7 cellular contexts compared by ENCODE assay signal in genomic region chr13:80533175-80533574, GRCh38.
"Had no signal": no experiment of that assay in that cellular context is flagged by ENCODE, and none has a peak within 500 bp of the region (broad histone marks: within the 10 kb centered on the region; RNA-seq: fewer than 3 reads in every experiment).

No MANE protein-coding gene starts in this region.

- DNase-seq: GDM1, GF-D8 had no signal

- H3K4me3 ChIP-seq: GM12878 had no signal

- ATAC-seq: GM12878 had no signal

- FAIRE-seq: GM12878, GM12891, GM12892, GM18507, GM19239 had no signal
